19 cellular contexts compared by ENCODE assay signal in the genomic region with DNA sequence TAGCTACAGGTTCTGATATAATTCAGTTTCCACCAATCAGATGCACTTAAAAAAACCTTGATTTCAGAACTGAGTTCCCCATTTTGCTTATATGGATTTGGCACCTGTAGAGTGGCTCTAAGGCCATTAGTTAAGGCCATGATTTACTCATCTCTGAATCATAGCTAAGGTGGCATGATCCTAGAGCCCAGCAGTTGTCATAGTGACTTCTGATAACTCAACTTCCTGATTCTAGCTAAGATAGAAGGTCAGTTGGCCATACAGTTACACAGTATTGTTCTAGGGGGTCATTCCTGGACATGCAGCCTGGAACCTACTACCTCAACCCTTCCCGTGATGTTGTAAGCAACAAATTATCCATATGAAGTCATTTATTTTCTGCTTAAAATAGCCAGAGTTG. TPM values are rescaled to one million over a fixed set of nuclear protein-coding genes. Genes with fewer than 3 reads are reported as not detected.
DNase-seq lines count a peak whose midpoint lies in the region; TF ChIP-seq lines count a peak whose summit lies in the region.
"Had no signal": no experiment of that assay in that cellular context is flagged by ENCODE, and none has a peak within 500 bp of the region (broad histone marks: within the 10 kb centered on the region; RNA-seq: fewer than 3 reads in every experiment).

No MANE protein-coding gene starts in this region.

- H3K27ac Mint-ChIP-seq in endodermal cell: no peak overlapping the region
- H3K27ac Mint-ChIP-seq: H9 had no signal

- 83% methylated on average over 1 of the region's 1 CpG; no CpG with 5 or more reads in 1 of the 2 experiments for WGBS in endodermal cell (ENCODE audit: insufficient coverage in 1 of 2, insufficient read length in 1 of 2), 2 experiments

- H3K9ac ChIP-seq in endodermal cell (ENCODE audit: extremely low read depth, low read length, poor library complexity, severe bottlenecking): no peak overlapping the region

- no peaks in the 10 kb centered on the region for H3K4me1 Mint-ChIP-seq in endodermal cell

- no peak overlapping the region for H3K4me3 Mint-ChIP-seq in endodermal cell
- H3K4me3 Mint-ChIP-seq: H9 had no signal

- H3K36me3 ChIP-seq in endodermal cell (ENCODE audit: control insufficient read depth, insufficient read depth, low read length): no peaks in the 10 kb centered on the region

- no peak overlapping the region for H3K4me3 ChIP-seq in NB4 (ENCODE audit: low read depth, low read length)
- H3K4me3 ChIP-seq in endodermal cell (ENCODE audit: low read length): no peak overlapping the region
- H3K4me3 ChIP-seq: SJSA1 had no signal

- H3K4me1 ChIP-seq in endodermal cell (ENCODE audit: control insufficient read depth, insufficient read depth, low read length): no peaks in the 10 kb centered on the region
- H3K4me1 ChIP-seq: SJSA1 had no signal

- TF ChIP-seq POLR2A in NB4 (IDR thresholded peaks at IDR 0.05; ENCODE audit: extremely low read depth, insufficient read length): no peak

- no peaks in the 10 kb centered on the region for H3K27me3 Mint-ChIP-seq in endodermal cell (ENCODE audit: insufficient read depth)

- H3K27me3 ChIP-seq in endodermal cell (ENCODE audit: control insufficient read depth, insufficient read depth, low read length, poor library complexity, severe bottlenecking): no peaks in the 10 kb centered on the region
- H3K27me3 ChIP-seq: SJSA1 had no signal

- H3K27ac ChIP-seq in endodermal cell (ENCODE audit: low read depth, low read length): no peak overlapping the region
- H3K27ac ChIP-seq: C4-2B, SJSA1 had no signal

- no peaks in the 10 kb centered on the region for H3K9me3 ChIP-seq in endodermal cell (ENCODE audit: control insufficient read depth, low read length)
- H3K9me3 ChIP-seq: SJSA1 had no signal

- H3K36me3 Mint-ChIP-seq in endodermal cell (ENCODE audit: low read depth): no peaks in the 10 kb centered on the region

- DNase-seq in HT-29 (ENCODE audit: low spot score) (peak; percentile 7), NB4 (ENCODE audit: low read depth) (peak; percentile 21), dermis blood vessel endothelial cell (peak; percentile 47), renal cortical epithelial cell (ENCODE audit: low read depth) (peak; percentile 43), NCI-H1417 (lab: John Stamatoyannopoulos, UW) (no peak), NCI-H1436 (lab: John Stamatoyannopoulos, UW) (no peak), endodermal cell (no peak)
- DNase-seq: ACHN, DMS79, H9, KBM-7, NCI-H1092, NCI-H187, NCI-H2227 treated with DMSO at 0.1 percent for 48 hours, NCI-H524, SW 1271, T-helper 2 cell had no signal

- TF ChIP-seq CTCF in NB4 (IDR thresholded peaks at IDR 0.05; ENCODE audit: low read depth, low read length): no peak
- TF ChIP-seq CTCF in endodermal cell (conservative IDR thresholded peaks at IDR 0.05): no peak

- H3K9me3 Mint-ChIP-seq in endodermal cell: no peaks in the 10 kb centered on the region
- H3K9me3 Mint-ChIP-seq: H9 had no signal

RNA-seq across cellular contexts. Expression of a gene that starts 15.9 kb away (rescaled TPM):
- 58.2 and 63.8 TPM in 2 replicates for total RNA-seq in HT-29 (2014; rRNA removed; shearing (Covaris generic))
- 60.6 and 62.3 TPM in 2 replicates for total RNA-seq in dermis blood vessel endothelial cell
- total RNA-seq in renal cortical epithelial cell: 44.8 and 72.8 TPM in 2 replicates
- 10 to 100 TPM; 33.7 to 37.4 TPM for total RNA-seq in endodermal cell
- 38.8 TPM for polyA plus RNA-seq in endodermal cell (2013, experiment 1 of 2)
- 37.3 TPM for polyA plus RNA-seq in endodermal cell (2013, experiment 2 of 2)

RNA-seq across cellular contexts. Expression of a gene that starts 16.2 kb away (rescaled TPM):
- total RNA-seq in HT-29 (2014; rRNA removed; shearing (Covaris generic)): 3.3 and 5.8 TPM in 2 replicates
- total RNA-seq in dermis blood vessel endothelial cell: 11.1 and 18.6 TPM in 2 replicates
- total RNA-seq in renal cortical epithelial cell: 20.9 and 22.4 TPM in 2 replicates
- 10 to 100 TPM; 13.8 to 17.1 TPM for total RNA-seq in endodermal cell
- polyA plus RNA-seq in endodermal cell (2013, experiment 1 of 2): 15.7 TPM
- 14.3 TPM for polyA plus RNA-seq in endodermal cell (2013, experiment 2 of 2)

Comparison
In these comparisons a context has a peak if more than half of its experiments do, and no peak if none do; other contexts are left out.
1. DNase-seq: peak in HT-29 (single experiment), NB4 (single experiment), dermis blood vessel endothelial cell (single experiment) and renal cortical epithelial cell (single experiment); none in NCI-H1417 (0 of 3), NCI-H1436 (single experiment) and endodermal cell (single experiment).